Comparison of ENCODE assay signal across 22 cellular contexts in genomic region chr1:230423261-230423660, GRCh38. TPM values are rescaled to one million over a fixed set of nuclear protein-coding genes. Genes with fewer than 3 reads are reported as not detected.
A peak's percentile ranks its signal among the peaks of the same experiment; 100 is the strongest.
DNase-seq lines count a peak whose midpoint lies in the region; ATAC-seq, FAIRE-seq and TF ChIP-seq lines count a peak whose summit lies in the region.
"Had no signal": no experiment of that assay in that cellular context is flagged by ENCODE, and none has a peak within 500 bp of the region (broad histone marks: within the 10 kb centered on the region; RNA-seq: fewer than 3 reads in every experiment).

No MANE protein-coding gene starts in this region.

- H3K27me3 ChIP-seq in GM23338 (ENCODE audit: insufficient read depth) (peaks cover 20% of the 10 kb centered on the region), HUES48 (ENCODE audit: control insufficient read depth, insufficient read depth, low read length) (peaks cover 26% of the 10 kb centered on the region), brain microvascular endothelial cell (replicated peaks) (peaks cover 42% of the 10 kb centered on the region)
- H3K27me3 ChIP-seq in effector memory CD4-positive, alpha-beta T cell (replicated peaks; ENCODE audit: control insufficient read depth, insufficient read depth, low read length, poor library complexity, severe bottlenecking): peaks cover 38% of the 10 kb centered on the region
- H3K27me3 ChIP-seq: thyroid gland had no signal

- DNase-seq in GM23338 (ENCODE audit: low spot score) (peak; percentile 48), brain microvascular endothelial cell (no peak), H54 (ENCODE audit: insufficient read length, low spot score) (no peak)
- DNase-seq in effector memory CD4-positive, alpha-beta T cell: no peak
- DNase-seq: activated CD4-positive, alpha-beta T cell treated with anti-CD3 and anti-CD28 coated beads for 48 hours; activated naive CD4-positive, alpha-beta T cell treated with anti-CD3 and anti-CD28 coated beads for 36 hours; activated T-cell treated with anti-CD3 and anti-CD28 coated beads, Interleukin-2, amount 50 U/mL, for 72 hours; CD4-positive, CD25-positive, alpha-beta regulatory T cell; kidney; NCI-H1105; NCI-H2081 treated with DMSO at 0.1 percent for 48 hours; PC-9; spleen; stimulated activated CD4-positive, alpha-beta T cell treated with anti-CD3 and anti-CD28 coated beads, Interleukin-4, amount 100 ng/mL, for 24 hours; stimulated activated naive CD8-positive, alpha-beta T cell treated with anti-CD3 and anti-CD28 coated beads, Interleukin-15, Interleukin-2, amounts not matched to agents 100 U/mL and 50 U/mL, for 24 hours; T-helper 1 cell; thyroid gland had no signal

- H3K9me3 ChIP-seq in HUES48 (ENCODE audit: control insufficient read depth, insufficient read depth, low read length): no peaks in the 10 kb centered on the region
- no peaks in the 10 kb centered on the region for H3K9me3 ChIP-seq in effector memory CD4-positive, alpha-beta T cell (ENCODE audit: control insufficient read depth, low read length)
- H3K9me3 ChIP-seq: thyroid gland had no signal

- H3K4me3 ChIP-seq in GM23338 (peak overlapping the region; percentile 68), HUES48 (ENCODE audit: low read depth, low read length) (peak overlapping the region; percentile 13; the same call in 1 of the 2 replicates), brain microvascular endothelial cell (ENCODE audit: low read depth, low read length) (no peak overlapping the region)
- no peak overlapping the region for H3K4me3 ChIP-seq in effector memory CD4-positive, alpha-beta T cell (ENCODE audit: insufficient read depth, low read depth, low read length, poor library complexity, severe bottlenecking)
- H3K4me3 ChIP-seq: lung, PC-9, thyroid gland had no signal

- no peak for TF ChIP-seq POLR2A in H54 (IDR thresholded peaks at IDR 0.05; ENCODE audit: low read depth, low read length)

- H3K9me2 ChIP-seq in GM23338 (ENCODE audit: insufficient read depth): no peaks in the 10 kb centered on the region

- H3K27me3 Mint-ChIP-seq in GM23338 (ENCODE audit: insufficient read depth, low read depth, poor library complexity) (peaks cover 29% of the 10 kb centered on the region), brain (peaks cover 34% of the 10 kb centered on the region), nephron (ENCODE audit: low read depth) (peaks cover 63% of the 10 kb centered on the region)

- no peak overlapping the region for H2AFZ ChIP-seq in GM23338
- H2AFZ ChIP-seq: PC-9 had no signal

- peaks cover 71% of the 10 kb centered on the region for H3K79me2 ChIP-seq in GM23338 (replicated peaks; ENCODE audit: insufficient read depth)

- H3K4me3 Mint-ChIP-seq in GM23338: peak overlapping the region; percentile 89
- H3K4me3 Mint-ChIP-seq in brain: peak overlapping the region; percentile 89 to 94 (median 92)
- H3K4me3 Mint-ChIP-seq in nephron: peak overlapping the region; percentile 28 to 90 (median 89)
- H3K4me3 Mint-ChIP-seq: activated naive CD4-positive, alpha-beta T cell treated with anti-CD3 and anti-CD28 coated beads for 36 hours; activated T-cell treated with anti-CD3 and anti-CD28 coated beads, Interleukin-2, amount 50 U/mL, for 72 hours had no signal

- H3K4me1 Mint-ChIP-seq in GM23338 (peaks cover 60% of the 10 kb centered on the region), brain (peaks cover 61% of the 10 kb centered on the region), nephron (peaks cover 40% of the 10 kb centered on the region)

- peaks cover 32% of the 10 kb centered on the region for H3K36me3 Mint-ChIP-seq in GM23338 (ENCODE audit: low read depth)
- H3K36me3 Mint-ChIP-seq in brain: peaks cover 21% of the 10 kb centered on the region
- H3K36me3 Mint-ChIP-seq in nephron (ENCODE audit: low read depth): peaks cover 7% of the 10 kb centered on the region
- H3K36me3 Mint-ChIP-seq: CD4-positive, CD25-positive, alpha-beta regulatory T cell had no signal

- H3K27ac Mint-ChIP-seq in GM23338 (no peak overlapping the region), brain (peak overlapping the region; percentile 18 to 93 (median 90)), nephron (no peak overlapping the region)
- H3K27ac Mint-ChIP-seq: activated naive CD4-positive, alpha-beta T cell treated with anti-CD3 and anti-CD28 coated beads for 36 hours; activated T-cell treated with anti-CD3 and anti-CD28 coated beads, Interleukin-2, amount 50 U/mL, for 72 hours; CD4-positive, CD25-positive, alpha-beta regulatory T cell had no signal

- peaks cover 7% of the 10 kb centered on the region; the same call in 2 of the 3 replicates for H3K9me3 Mint-ChIP-seq in GM23338
- peaks cover 0 to 12% (median 8%) of the 10 kb centered on the region in 5 experiments for H3K9me3 Mint-ChIP-seq in brain
- peaks cover 10% of the 10 kb centered on the region for H3K9me3 Mint-ChIP-seq in nephron
- H3K9me3 Mint-ChIP-seq: activated T-cell treated with anti-CD3 and anti-CD28 coated beads, Interleukin-2, amount 50 U/mL, for 72 hours had no signal

- H3F3A ChIP-seq in GM23338 (replicated peaks; ENCODE audit: low read depth): peaks cover 2% of the 10 kb centered on the region; the same call in 1 of the 2 replicates

- peaks cover 42% of the 10 kb centered on the region for H3K4me1 ChIP-seq in GM23338 (ENCODE audit: insufficient read depth)
- H3K4me1 ChIP-seq in HUES48 (ENCODE audit: control insufficient read depth, insufficient read depth, low read length): peaks cover 49% of the 10 kb centered on the region
- H3K4me1 ChIP-seq in effector memory CD4-positive, alpha-beta T cell (ENCODE audit: control insufficient read depth, insufficient read depth, low read length, poor library complexity, severe bottlenecking): peaks cover 7% of the 10 kb centered on the region

- FAIRE-seq in H54 (lab: Jason Lieb, UNC): no peak
- FAIRE-seq: frontal cortex, kidney had no signal

- TF ChIP-seq CTCF in GM23338 (conservative IDR thresholded peaks at IDR 0.05; ENCODE audit: low read depth in 2 of 2): no peak
- TF ChIP-seq CTCF in brain (conservative IDR thresholded peaks at IDR 0.05): no peak
- TF ChIP-seq CTCF in nephron (IDR thresholded peaks at IDR 0.05; ENCODE audit: unreplicated experiment in 3 of 3): no peak
- no peak for TF ChIP-seq CTCF in brain microvascular endothelial cell (IDR thresholded peaks at IDR 0.05; ENCODE audit: low read depth, low read length, missing control alignments)

- ATAC-seq in GM23338: peak; percentile 6; the same call in 2 of the 3 replicates
- ATAC-seq: activated T-cell treated with anti-CD3 and anti-CD28 coated beads, Interleukin-2, amount 50 U/mL, for 72 hours; stimulated activated naive CD8-positive, alpha-beta T cell treated with anti-CD3 and anti-CD28 coated beads, Interleukin-15, Interleukin-2, amounts not matched to agents 100 U/mL and 50 U/mL, for 24 hours had no signal

- H3K4me2 ChIP-seq in GM23338: peak overlapping the region; percentile 94
- H3K4me2 ChIP-seq: PC-9 had no signal

- 0 out of 2 replicates have a peak, but pooled peaks cover 3% of the 10 kb centered on the region for H3K36me3 ChIP-seq in GM23338 (ENCODE audit: insufficient read depth)
- no peaks in the 10 kb centered on the region for H3K36me3 ChIP-seq in HUES48 (ENCODE audit: control insufficient read depth, insufficient read depth, low read length)
- H3K36me3 ChIP-seq in brain microvascular endothelial cell (replicated peaks): no peaks in the 10 kb centered on the region
- no peaks in the 10 kb centered on the region for H3K36me3 ChIP-seq in effector memory CD4-positive, alpha-beta T cell (ENCODE audit: control insufficient read depth, insufficient read depth, low read length)
- H3K36me3 ChIP-seq: spleen, thyroid gland had no signal

- H3K9ac ChIP-seq in HUES48 (ENCODE audit: low read depth, low read length): no peak overlapping the region

- peaks cover 21% of the 10 kb centered on the region for H4K20me1 ChIP-seq in GM23338 (replicated peaks; ENCODE audit: insufficient read depth)

- in situ Hi-C loops in brain microvascular endothelial cell (cut with HindIII; ENCODE audit: low pct_ligation_motif_present, low sequenced_read_pairs): no loop called here

- H3K27ac ChIP-seq in GM23338 (ENCODE audit: low read depth) (no peak overlapping the region), HUES48 (ENCODE audit: low read depth, low read length) (no peak overlapping the region), brain microvascular endothelial cell (no peak overlapping the region)
- H3K27ac ChIP-seq in effector memory CD4-positive, alpha-beta T cell (ENCODE audit: insufficient read depth, low read length, poor library complexity, severe bottlenecking): no peak overlapping the region
- H3K27ac ChIP-seq: PC-9, spleen had no signal

TF ChIP-seq in GM23338, 12 proteins besides CTCF, POLR2A, EP300 and RAD21 (continues in another document):
- TF ChIP-seq STAT1 (IDR thresholded peaks at IDR 0.05; ENCODE audit: unreplicated experiment) (no peak), JUNB (IDR thresholded peaks at IDR 0.05; ENCODE audit: unreplicated experiment) (no peak), CREB1 (CRISPR knock-in tag; IDR thresholded peaks at IDR 0.05; ENCODE audit: low read depth) (no peak), EZH2 (IDR thresholded peaks at IDR 0.05; ENCODE audit: low read depth, unreplicated experiment) (no peak), NANOG (IDR thresholded peaks at IDR 0.05; ENCODE audit: borderline replicate concordance) (no peak)
- TF ChIP-seq, protein P1, sequence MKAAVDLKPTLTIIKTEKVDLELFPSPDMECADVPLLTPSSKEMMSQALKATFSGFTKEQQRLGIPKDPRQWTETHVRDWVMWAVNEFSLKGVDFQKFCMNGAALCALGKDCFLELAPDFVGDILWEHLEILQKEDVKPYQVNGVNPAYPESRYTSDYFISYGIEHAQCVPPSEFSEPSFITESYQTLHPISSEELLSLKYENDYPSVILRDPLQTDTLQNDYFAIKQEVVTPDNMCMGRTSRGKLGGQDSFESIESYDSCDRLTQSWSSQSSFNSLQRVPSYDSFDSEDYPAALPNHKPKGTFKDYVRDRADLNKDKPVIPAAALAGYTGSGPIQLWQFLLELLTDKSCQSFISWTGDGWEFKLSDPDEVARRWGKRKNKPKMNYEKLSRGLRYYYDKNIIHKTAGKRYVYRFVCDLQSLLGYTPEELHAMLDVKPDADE (IDR thresholded peaks at IDR 0.05): no peak

RNA-seq across cellular contexts. Expression of gene PGBD5, which starts 2.9 kb away (rescaled TPM):
- total RNA-seq in GM23338 (2014; rRNA removed; shearing (Covaris generic)): 16.6 and 17.0 TPM in 2 replicates
- polyA plus RNA-seq in GM23338 (2016; fragmentation: Nextera tagmentation; extraction: Ambion mirVana) (3.4 and 3.9 TPM in 2 replicates), brain (ENCODE audit: insufficient read depth, low read depth, low replicate concordance) (38.5 TPM)
- total RNA-seq: activated naive CD4-positive, alpha-beta T cell treated with anti-CD3 and anti-CD28 coated beads for 36 hours; CD4-positive, CD25-positive, alpha-beta regulatory T cell; PC-9 had no signal
- polyA plus RNA-seq: CD4-positive, CD25-positive, alpha-beta regulatory T cell had no signal

Comparison
In these comparisons a context has a peak if more than half of its experiments do, and no peak if none do; other contexts are left out.
1. H3K4me3 ChIP-seq: peak in GM23338 (single experiment) and HUES48 (single experiment); none in brain microvascular endothelial cell (single experiment) and effector memory CD4-positive, alpha-beta T cell (single experiment).
2. H3K27ac Mint-ChIP-seq: peak in brain (5 of 5); none in GM23338 (single experiment) and nephron (0 of 3).
3. Peak in every context shown above with its lines, with median percentiles within 50 percentile points of each other: H3K4me3 Mint-ChIP-seq.